Comparison of ENCODE assay signal across 3 cellular contexts in genomic region chr5:151810907-151811306, GRCh38.
TF ChIP-seq lines count a peak whose summit lies in the region.

No MANE protein-coding gene starts in this region.

TF ChIP-seq in HepG2, 621 proteins besides CTCF, POLR2A, EP300 and RAD21:
- TF ChIP-seq RBM22 (optimal IDR thresholded peaks at IDR 0.05; ENCODE audit: low read length) (peak; percentile 73), ZNF343 (CRISPR knock-in tag; IDR thresholded peaks at IDR 0.05) (no peak), CREB1 (IDR thresholded peaks at IDR 0.05) (peak; percentile 24; the same call in 1 of the 2 replicates), CREB1 (CRISPR knock-in tag; IDR thresholded peaks at IDR 0.05) (no peak), ATF7 (IDR thresholded peaks at IDR 0.05) (peak; percentile 81), ATF7 (CRISPR knock-in tag; IDR thresholded peaks at IDR 0.05) (no peak)

TF ChIP-seq in HEK293, 187 proteins besides CTCF, POLR2A, EP300 and RAD21:
- TF ChIP-seq ZSCAN5A (tag by site-specific recombination; IDR thresholded peaks at IDR 0.05) (no peak), ATF2 (tag by site-specific recombination; IDR thresholded peaks at IDR 0.05; ENCODE audit: low read depth) (peak; percentile 30; the same call in 1 of the 2 replicates)
TF ChIP-seq in HEK293: peak in this region for 1.

TF ChIP-seq in HEK293T, 16 proteins besides CTCF, POLR2A, EP300 and RAD21:
- no peak for TF ChIP-seq NFRKB (IDR thresholded peaks at IDR 0.05)
- no peak for TF ChIP-seq SUZ12 (IDR thresholded peaks at IDR 0.05)
- TF ChIP-seq CTBP1 (IDR thresholded peaks at IDR 0.05; ENCODE audit: borderline replicate concordance), result no peak
- TF ChIP-seq TARDBP (IDR thresholded peaks at IDR 0.05), result no peak
- no peak for TF ChIP-seq FOXA1 (IDR thresholded peaks at IDR 0.05)
- no peak for TF ChIP-seq PKNOX1 (IDR thresholded peaks at IDR 0.05)
- TF ChIP-seq L3MBTL2 (conservative IDR thresholded peaks at IDR 0.05), result no peak
- no peak for TF ChIP-seq FOXK2 (IDR thresholded peaks at IDR 0.05)
- TF ChIP-seq ZNF384 (IDR thresholded peaks at IDR 0.05), result no peak
- no peak for TF ChIP-seq BHLHE40 (IDR thresholded peaks at IDR 0.05; ENCODE audit: borderline replicate concordance)
- TF ChIP-seq ELF4 (IDR thresholded peaks at IDR 0.05), result no peak
- no peak for TF ChIP-seq FOXM1 (IDR thresholded peaks at IDR 0.05; ENCODE audit: borderline replicate concordance)
- TF ChIP-seq SP1 (IDR thresholded peaks at IDR 0.05), result no peak
- no peak for TF ChIP-seq HDGF (IDR thresholded peaks at IDR 0.05; ENCODE audit: borderline replicate concordance)
- no peak for TF ChIP-seq LEF1 (IDR thresholded peaks at IDR 0.05; ENCODE audit: borderline replicate concordance)
